Comparison of ENCODE assay signal across 2 cellular contexts in the genomic region with DNA sequence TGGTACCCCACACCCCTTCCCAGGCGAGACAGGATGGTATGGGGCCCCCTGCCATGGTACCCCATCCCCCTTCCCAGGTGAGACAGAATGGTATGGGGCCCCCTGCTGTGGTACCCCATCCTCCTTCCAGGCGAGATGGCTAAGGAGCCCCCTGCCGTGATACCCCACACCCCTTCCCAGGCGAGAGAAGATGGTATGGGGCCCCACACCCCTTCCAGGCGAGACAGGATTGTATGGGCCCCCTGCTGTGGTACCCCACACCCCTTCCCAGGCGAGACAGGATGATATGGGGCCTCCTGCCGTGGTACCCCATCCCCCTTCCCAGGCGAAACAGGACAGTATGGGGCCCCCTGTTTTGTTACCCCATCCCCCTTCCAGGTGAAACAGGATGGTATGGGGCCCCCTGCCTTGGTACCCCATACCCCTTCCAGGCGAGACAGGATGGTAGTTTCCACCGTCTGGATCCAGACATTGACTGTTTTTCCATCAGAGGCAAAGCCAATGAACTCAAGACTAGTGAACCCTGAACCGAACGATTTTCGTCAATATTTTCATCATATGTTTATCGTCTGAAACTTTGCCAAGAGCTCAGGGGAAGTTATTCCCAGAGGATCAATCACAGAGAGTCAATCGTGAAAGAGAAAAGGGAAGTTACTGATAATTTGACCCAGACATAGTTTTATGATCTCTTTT.
TF ChIP-seq lines count a peak whose summit lies in the region.

No MANE protein-coding gene starts in this region.

TF ChIP-seq in GM23338, 12 proteins besides CTCF, POLR2A, EP300 and RAD21 (continued from another document):
- no peak for TF ChIP-seq REST (IDR thresholded peaks at IDR 0.05; ENCODE audit: unreplicated experiment)
- TF ChIP-seq, protein P1, sequence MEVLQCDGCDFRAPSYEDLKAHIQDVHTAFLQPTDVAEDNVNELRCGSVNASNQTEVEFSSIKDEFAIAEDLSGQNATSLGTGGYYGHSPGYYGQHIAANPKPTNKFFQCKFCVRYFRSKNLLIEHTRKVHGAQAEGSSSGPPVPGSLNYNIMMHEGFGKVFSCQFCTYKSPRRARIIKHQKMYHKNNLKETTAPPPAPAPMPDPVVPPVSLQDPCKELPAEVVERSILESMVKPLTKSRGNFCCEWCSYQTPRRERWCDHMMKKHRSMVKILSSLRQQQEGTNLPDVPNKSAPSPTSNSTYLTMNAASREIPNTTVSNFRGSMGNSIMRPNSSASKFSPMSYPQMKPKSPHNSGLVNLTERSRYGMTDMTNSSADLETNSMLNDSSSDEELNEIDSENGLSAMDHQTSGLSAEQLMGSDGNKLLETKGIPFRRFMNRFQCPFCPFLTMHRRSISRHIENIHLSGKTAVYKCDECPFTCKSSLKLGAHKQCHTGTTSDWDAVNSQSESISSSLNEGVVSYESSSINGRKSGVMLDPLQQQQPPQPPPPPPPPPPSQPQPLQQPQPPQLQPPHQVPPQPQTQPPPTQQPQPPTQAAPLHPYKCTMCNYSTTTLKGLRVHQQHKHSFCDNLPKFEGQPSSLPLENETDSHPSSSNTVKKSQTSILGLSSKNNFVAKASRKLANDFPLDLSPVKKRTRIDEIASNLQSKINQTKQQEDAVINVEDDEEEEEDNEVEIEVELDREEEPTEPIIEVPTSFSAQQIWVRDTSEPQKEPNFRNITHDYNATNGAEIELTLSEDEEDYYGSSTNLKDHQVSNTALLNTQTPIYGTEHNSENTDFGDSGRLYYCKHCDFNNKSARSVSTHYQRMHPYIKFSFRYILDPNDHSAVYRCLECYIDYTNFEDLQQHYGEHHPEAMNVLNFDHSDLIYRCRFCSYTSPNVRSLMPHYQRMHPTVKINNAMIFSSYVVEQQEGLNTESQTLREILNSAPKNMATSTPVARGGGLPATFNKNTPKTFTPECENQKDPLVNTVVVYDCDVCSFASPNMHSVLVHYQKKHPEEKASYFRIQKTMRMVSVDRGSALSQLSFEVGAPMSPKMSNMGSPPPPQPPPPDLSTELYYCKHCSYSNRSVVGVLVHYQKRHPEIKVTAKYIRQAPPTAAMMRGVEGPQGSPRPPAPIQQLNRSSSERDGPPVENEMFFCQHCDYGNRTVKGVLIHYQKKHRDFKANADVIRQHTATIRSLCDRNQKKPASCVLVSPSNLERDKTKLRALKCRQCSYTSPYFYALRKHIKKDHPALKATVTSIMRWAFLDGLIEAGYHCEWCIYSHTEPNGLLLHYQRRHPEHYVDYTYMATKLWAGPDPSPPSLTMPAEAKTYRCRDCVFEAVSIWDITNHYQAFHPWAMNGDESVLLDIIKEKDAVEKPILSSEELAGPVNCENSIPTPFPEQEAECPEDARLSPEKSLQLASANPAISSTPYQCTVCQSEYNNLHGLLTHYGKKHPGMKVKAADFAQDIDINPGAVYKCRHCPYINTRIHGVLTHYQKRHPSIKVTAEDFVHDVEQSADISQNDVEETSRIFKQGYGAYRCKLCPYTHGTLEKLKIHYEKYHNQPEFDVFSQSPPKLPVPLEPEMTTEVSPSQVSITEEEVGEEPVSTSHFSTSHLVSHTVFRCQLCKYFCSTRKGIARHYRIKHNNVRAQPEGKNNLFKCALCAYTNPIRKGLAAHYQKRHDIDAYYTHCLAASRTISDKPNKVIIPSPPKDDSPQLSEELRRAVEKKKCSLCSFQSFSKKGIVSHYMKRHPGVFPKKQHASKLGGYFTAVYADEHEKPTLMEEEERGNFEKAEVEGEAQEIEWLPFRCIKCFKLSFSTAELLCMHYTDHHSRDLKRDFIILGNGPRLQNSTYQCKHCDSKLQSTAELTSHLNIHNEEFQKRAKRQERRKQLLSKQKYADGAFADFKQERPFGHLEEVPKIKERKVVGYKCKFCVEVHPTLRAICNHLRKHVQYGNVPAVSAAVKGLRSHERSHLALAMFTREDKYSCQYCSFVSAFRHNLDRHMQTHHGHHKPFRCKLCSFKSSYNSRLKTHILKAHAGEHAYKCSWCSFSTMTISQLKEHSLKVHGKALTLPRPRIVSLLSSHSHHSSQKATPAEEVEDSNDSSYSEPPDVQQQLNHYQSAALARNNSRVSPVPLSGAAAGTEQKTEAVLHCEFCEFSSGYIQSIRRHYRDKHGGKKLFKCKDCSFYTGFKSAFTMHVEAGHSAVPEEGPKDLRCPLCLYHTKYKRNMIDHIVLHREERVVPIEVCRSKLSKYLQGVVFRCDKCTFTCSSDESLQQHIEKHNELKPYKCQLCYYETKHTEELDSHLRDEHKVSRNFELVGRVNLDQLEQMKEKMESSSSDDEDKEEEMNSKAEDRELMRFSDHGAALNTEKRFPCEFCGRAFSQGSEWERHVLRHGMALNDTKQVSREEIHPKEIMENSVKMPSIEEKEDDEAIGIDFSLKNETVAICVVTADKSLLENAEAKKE (CRISPR knock-in tag; IDR thresholded peaks at IDR 0.05): no peak
- TF ChIP-seq EZH2 (IDR thresholded peaks at IDR 0.05; ENCODE audit: low read depth, unreplicated experiment): no peak
TF ChIP-seq in GM23338: peak in this region for 0.

TF ChIP-seq in WTC11, 78 proteins besides CTCF, POLR2A, EP300 and RAD21 (continued from another document):
- no peak for TF ChIP-seq ZNF532 (CRISPR knock-in tag; IDR thresholded peaks at IDR 0.05; ENCODE audit: borderline replicate concordance)
- TF ChIP-seq MYBL2 (CRISPR knock-in tag; IDR thresholded peaks at IDR 0.05): no peak
- TF ChIP-seq E2F4 (CRISPR knock-in tag; IDR thresholded peaks at IDR 0.05; ENCODE audit: borderline replicate concordance, low read depth): no peak
- TF ChIP-seq ZNF423 (CRISPR knock-in tag; IDR thresholded peaks at IDR 0.05): peak; percentile 60
- TF ChIP-seq MAX (CRISPR knock-in tag; IDR thresholded peaks at IDR 0.05): no peak
TF ChIP-seq in WTC11: peak in this region for 1.
